In the genomic region with DNA sequence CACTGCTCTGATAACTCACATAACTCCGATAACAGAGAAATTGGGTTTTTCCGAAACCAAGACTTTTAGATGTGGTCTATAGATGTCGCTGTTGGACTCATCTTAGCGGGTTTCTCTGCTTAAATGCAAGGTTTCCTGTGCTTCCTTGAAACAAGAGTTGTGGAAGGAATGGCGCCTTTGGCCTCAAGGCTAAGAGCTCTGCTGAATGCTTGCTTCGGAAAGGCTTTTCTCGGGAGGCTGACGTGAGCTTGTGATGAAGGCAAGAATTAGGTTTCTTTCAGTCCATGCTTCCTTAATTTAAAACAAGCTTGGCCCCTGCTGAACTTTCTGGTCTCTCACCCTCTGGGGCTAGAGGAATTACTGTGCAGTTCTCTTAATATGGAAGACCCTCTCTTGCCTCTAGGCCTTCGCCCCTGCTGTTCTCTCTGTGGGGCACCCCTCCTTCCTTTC, we compare ENCODE assay signal across 8 cellular contexts.
A peak's percentile ranks its signal among the peaks of the same experiment; 100 is the strongest.
DNase-seq lines count a peak whose midpoint lies in the region; ATAC-seq and TF ChIP-seq lines count a peak whose summit lies in the region.

No MANE protein-coding gene starts in this region.

- peak; percentile 72 for TF ChIP-seq CTCF in GM12872 (IDR thresholded peaks at IDR 0.05; ENCODE audit: insufficient read depth, low read depth, low read length)
- TF ChIP-seq CTCF in LNCAP (IDR thresholded peaks at IDR 0.05) = peak; percentile 70
- TF ChIP-seq CTCF in Panc1 (IDR thresholded peaks at IDR 0.05) = peak; percentile 77
- peak; percentile 31 for TF ChIP-seq CTCF in mucosa of descending colon (IDR thresholded peaks at IDR 0.05)

- no peaks in the 10 kb centered on the region for H3K36me3 ChIP-seq in Panc1 (ENCODE audit: control insufficient read depth, insufficient read depth, low read length)
- H3K36me3 ChIP-seq in mucosa of descending colon (ENCODE audit: low read depth) = no peaks in the 10 kb centered on the region

- BruUV-seq in Panc1 (replicated peaks; lab: Mats Ljungman, UMichigan) = no TSS peak

- in situ Hi-C loops in Panc1 (cut with HindIII; ENCODE audit: low pct_unique_long_range_greater_than_20kb, low sequenced_read_pairs) = no loop called here

- H3K4me3 ChIP-seq in Panc1 (ENCODE audit: low read depth in 2 of 2, low read length in 2 of 2) = no peak overlapping the region
- H3K4me3 ChIP-seq in mucosa of descending colon = no peak overlapping the region

- intact Hi-C loops in Panc1 (cut with micrococcal nuclease; ENCODE audit: unreplicated experiment) (loop anchor here (2.0 to 5.0 kb wide), 3 partner anchors 350 to 626 kb away; no protein-coding TSS in a partner anchor), mucosa of descending colon (cut with DNase I, micrococcal nuclease) (loop anchor here in 1 of 2 donors (2.0 kb wide), 1 partner anchor 350 kb away; no protein-coding TSS in a partner anchor)

- H3K4me1 ChIP-seq in Panc1 (ENCODE audit: control insufficient read depth, insufficient read depth, low read length) = no peaks in the 10 kb centered on the region
- no peaks in the 10 kb centered on the region for H3K4me1 ChIP-seq in mucosa of descending colon (ENCODE audit: low read depth)

- no peak overlapping the region for H3K27ac ChIP-seq in Panc1 (ENCODE audit: low read length)
- no peak overlapping the region for H3K27ac ChIP-seq in epithelial cell of prostate

- CTCF ChIA-PET in Panc1 (lab: Charles Lee) = interaction anchor here (0.6 to 1.3 kb wide), 5 partner anchors 349 to 671 kb away, joined by 3 to 7 read pairs (median 4); partner anchors contain the start of gene SLC35F3

- H3K9me3 ChIP-seq in Panc1 (ENCODE audit: control insufficient read depth, insufficient read depth, low read depth, low read length) (no peaks in the 10 kb centered on the region), mucosa of descending colon (no peaks in the 10 kb centered on the region)

- DNase-seq in AG08395 (ENCODE audit: low spot score) (peak; percentile 61), Panc1 (ENCODE audit: low read depth, low spot score) (peak; percentile 38), epithelial cell of prostate (ENCODE audit: low read depth, low spot score) (peak; percentile 18), mucosa of descending colon (peak in 1 of 3 donors; percentile 21)
- DNase-seq in effector CD8-positive, alpha-beta T cell (lab: John Stamatoyannopoulos, UW) = no peak

- ATAC-seq in Panc1 (peak; percentile 84), mucosa of descending colon (peak; percentile 71), GM21360 (IDR thresholded peaks at IDR 0.05; ENCODE audit: unreplicated experiment) (no peak)

- peaks cover 10% of the 10 kb centered on the region; the same call in 1 of the 2 replicates for H3K27me3 ChIP-seq in Panc1 (ENCODE audit: control insufficient read depth, insufficient read depth, low read length)

- POLR2A ChIA-PET in Panc1 (lab: Charles Lee) = no interaction called here
